1 cellular context compared by ENCODE assay signal in the genomic region with DNA sequence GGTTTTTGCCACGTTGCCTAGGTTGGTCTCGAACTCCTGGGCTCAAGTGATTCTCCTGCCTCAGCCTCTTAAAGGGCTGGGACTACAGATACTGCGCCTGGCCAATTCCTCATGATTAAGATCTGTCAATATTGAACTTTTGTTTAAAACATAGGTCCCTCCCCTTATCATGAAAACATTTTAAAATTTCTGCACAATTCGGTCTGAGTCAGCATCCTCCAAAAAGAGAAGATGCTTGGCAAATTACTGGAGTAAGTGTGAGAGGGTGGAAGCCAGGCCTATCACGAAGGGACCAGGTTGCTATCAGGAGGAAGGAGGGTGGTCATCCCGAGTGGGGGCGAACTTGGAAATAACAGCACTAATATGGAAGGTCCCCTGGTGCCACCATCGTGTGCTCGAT.
A peak's percentile ranks its signal among the peaks of the same experiment; 100 is the strongest.
TF ChIP-seq lines count a peak whose summit lies in the region.

No MANE protein-coding gene starts in this region.

TF ChIP-seq in K562, 482 proteins besides CTCF, POLR2A, EP300 and RAD21:
- TF ChIP-seq ZNF316 (IDR thresholded peaks at IDR 0.05): peak; percentile 41; the same call in 1 of the 2 replicates
- no peak for TF ChIP-seq HNRNPH1 (optimal IDR thresholded peaks at IDR 0.05; ENCODE audit: low read depth, low read length)
- TF ChIP-seq NCOA4 (IDR thresholded peaks at IDR 0.05; ENCODE audit: partially characterized antibody): no peak
- no peak for TF ChIP-seq MTA1 (IDR thresholded peaks at IDR 0.05; ENCODE audit: borderline replicate concordance)
- no peak for TF ChIP-seq EZH2 (IDR thresholded peaks at IDR 0.05; ENCODE audit: borderline replicate concordance, low read depth, low read length)
- TF ChIP-seq ZNF3 (CRISPR knock-in tag; IDR thresholded peaks at IDR 0.05): no peak
- no peak for TF ChIP-seq ARID2 (IDR thresholded peaks at IDR 0.05)
- TF ChIP-seq, protein P1, sequence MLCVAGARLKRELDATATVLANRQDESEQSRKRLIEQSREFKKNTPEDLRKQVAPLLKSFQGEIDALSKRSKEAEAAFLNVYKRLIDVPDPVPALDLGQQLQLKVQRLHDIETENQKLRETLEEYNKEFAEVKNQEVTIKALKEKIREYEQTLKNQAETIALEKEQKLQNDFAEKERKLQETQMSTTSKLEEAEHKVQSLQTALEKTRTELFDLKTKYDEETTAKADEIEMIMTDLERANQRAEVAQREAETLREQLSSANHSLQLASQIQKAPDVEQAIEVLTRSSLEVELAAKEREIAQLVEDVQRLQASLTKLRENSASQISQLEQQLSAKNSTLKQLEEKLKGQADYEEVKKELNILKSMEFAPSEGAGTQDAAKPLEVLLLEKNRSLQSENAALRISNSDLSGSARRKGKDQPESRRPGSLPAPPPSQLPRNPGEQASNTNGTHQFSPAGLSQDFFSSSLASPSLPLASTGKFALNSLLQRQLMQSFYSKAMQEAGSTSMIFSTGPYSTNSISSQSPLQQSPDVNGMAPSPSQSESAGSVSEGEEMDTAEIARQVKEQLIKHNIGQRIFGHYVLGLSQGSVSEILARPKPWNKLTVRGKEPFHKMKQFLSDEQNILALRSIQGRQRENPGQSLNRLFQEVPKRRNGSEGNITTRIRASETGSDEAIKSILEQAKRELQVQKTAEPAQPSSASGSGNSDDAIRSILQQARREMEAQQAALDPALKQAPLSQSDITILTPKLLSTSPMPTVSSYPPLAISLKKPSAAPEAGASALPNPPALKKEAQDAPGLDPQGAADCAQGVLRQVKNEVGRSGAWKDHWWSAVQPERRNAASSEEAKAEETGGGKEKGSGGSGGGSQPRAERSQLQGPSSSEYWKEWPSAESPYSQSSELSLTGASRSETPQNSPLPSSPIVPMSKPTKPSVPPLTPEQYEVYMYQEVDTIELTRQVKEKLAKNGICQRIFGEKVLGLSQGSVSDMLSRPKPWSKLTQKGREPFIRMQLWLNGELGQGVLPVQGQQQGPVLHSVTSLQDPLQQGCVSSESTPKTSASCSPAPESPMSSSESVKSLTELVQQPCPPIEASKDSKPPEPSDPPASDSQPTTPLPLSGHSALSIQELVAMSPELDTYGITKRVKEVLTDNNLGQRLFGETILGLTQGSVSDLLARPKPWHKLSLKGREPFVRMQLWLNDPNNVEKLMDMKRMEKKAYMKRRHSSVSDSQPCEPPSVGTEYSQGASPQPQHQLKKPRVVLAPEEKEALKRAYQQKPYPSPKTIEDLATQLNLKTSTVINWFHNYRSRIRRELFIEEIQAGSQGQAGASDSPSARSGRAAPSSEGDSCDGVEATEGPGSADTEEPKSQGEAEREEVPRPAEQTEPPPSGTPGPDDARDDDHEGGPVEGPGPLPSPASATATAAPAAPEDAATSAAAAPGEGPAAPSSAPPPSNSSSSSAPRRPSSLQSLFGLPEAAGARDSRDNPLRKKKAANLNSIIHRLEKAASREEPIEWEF (CRISPR knock-in tag; IDR thresholded peaks at IDR 0.05): no peak
- TF ChIP-seq ZNF445 (CRISPR knock-in tag; IDR thresholded peaks at IDR 0.05; ENCODE audit: low read depth): no peak
- peak; percentile 58 for TF ChIP-seq C11orf30 (IDR thresholded peaks at IDR 0.05; ENCODE audit: low read depth)
- no peak for TF ChIP-seq NFXL1 (CRISPR knock-in tag; IDR thresholded peaks at IDR 0.05)
- peak; percentile 33; the same call in 1 of the 2 replicates for TF ChIP-seq MAFF (IDR thresholded peaks at IDR 0.05; ENCODE audit: low read length)
